Comparison of ENCODE assay signal across 1 cellular context in the genomic region with DNA sequence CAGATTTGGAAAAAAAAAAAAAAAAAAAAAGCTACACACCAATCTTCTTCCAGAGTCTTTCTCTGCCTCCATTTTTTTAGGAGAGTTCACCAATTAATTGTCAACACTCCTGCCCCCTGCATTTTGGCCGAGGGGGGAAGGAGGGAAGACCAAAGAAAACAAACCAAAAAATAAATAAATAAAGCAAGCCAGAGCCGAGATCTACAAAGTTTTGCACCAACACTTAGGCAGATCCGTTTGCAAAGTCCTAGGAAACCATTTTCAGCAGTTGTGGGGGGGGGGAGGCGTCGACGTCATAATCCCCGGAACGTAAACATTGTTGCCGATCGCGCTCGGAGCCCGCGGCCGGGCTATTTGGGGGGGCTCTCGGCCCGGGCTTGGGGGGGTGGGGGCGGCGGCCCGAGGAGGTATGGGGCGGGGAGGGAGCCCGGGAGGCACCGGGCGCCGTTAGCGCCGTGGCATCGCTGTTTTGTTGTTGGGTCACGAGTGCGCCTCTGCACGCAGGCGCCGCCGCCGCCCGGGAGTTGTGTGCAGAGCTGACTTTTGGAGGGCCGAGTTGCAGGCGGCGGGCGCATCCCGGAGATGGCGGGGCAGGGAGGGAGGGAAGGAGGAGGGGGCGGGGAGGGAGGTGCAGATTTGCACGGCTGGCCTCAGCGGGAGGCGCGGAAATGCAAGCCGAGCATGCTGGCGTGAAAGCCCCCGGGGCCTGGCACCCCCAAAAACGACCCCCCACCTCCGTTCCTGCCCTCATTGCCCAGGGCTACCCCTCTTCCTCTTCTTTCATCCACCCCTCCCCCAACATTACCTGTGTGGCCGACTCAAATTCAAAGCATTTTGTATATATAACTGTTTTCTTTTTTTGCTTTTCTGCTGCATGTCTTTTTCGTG.
TF ChIP-seq lines count a peak whose summit lies in the region.

No MANE protein-coding gene starts in this region.

TF ChIP-seq in K562, 482 proteins besides CTCF, POLR2A, EP300 and RAD21 (continued from another document and continues in another):
- 0 out of 4 replicates have a peak, but pooled peaks of 1 of the 2 experiments have one; percentile 15 for TF ChIP-seq MNT (conservative IDR thresholded peaks at IDR 0.05)
- TF ChIP-seq, protein P1, sequence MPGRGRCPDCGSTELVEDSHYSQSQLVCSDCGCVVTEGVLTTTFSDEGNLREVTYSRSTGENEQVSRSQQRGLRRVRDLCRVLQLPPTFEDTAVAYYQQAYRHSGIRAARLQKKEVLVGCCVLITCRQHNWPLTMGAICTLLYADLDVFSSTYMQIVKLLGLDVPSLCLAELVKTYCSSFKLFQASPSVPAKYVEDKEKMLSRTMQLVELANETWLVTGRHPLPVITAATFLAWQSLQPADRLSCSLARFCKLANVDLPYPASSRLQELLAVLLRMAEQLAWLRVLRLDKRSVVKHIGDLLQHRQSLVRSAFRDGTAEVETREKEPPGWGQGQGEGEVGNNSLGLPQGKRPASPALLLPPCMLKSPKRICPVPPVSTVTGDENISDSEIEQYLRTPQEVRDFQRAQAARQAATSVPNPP (IDR thresholded peaks at IDR 0.05; ENCODE audit: borderline replicate concordance, insufficient read depth, insufficient read length): no peak
- TF ChIP-seq SAP30 (IDR thresholded peaks at IDR 0.05; ENCODE audit: borderline replicate concordance, insufficient read depth, low read depth, low read length, poor library complexity, severe bottlenecking): no peak
- no peak for TF ChIP-seq CREB3L1 (IDR thresholded peaks at IDR 0.05; ENCODE audit: borderline replicate concordance, low read depth)
- TF ChIP-seq ZNF24 (IDR thresholded peaks at IDR 0.05): no peak
- TF ChIP-seq ZNF740 (CRISPR knock-in tag; IDR thresholded peaks at IDR 0.05): peak; percentile 93
- peak in 1 of 2 experiments; percentile 97; a peak in 2 of 4 replicates for TF ChIP-seq ZNF740 (tag; IDR thresholded peaks at IDR 0.05)
- TF ChIP-seq KLF6 (CRISPR knock-in tag; IDR thresholded peaks at IDR 0.05; ENCODE audit: borderline replicate concordance): no peak
- peak; percentile 11 for TF ChIP-seq POLR2B (IDR thresholded peaks at IDR 0.05; ENCODE audit: low read depth, partially characterized antibody)
- TF ChIP-seq ATF7 (IDR thresholded peaks at IDR 0.05): peak; percentile 56
- TF ChIP-seq, protein P2, sequence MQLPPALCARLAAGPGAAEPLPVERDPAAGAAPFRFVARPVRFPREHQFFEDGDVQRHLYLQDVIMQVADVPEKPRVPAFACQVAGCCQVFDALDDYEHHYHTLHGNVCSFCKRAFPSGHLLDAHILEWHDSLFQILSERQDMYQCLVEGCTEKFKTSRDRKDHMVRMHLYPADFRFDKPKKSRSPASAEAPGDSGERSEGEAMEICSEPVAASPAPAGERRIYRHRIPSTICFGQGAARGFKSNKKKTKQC (CRISPR knock-in tag; IDR thresholded peaks at IDR 0.05): no peak
- no peak for TF ChIP-seq KLF1 (tag; IDR thresholded peaks at IDR 0.05)
- TF ChIP-seq ZNF134 (CRISPR knock-in tag; conservative IDR thresholded peaks at IDR 0.05): no peak
- TF ChIP-seq POLR2G (IDR thresholded peaks at IDR 0.05; ENCODE audit: low read depth, low read length): peak; percentile 81
- TF ChIP-seq, protein P3, sequence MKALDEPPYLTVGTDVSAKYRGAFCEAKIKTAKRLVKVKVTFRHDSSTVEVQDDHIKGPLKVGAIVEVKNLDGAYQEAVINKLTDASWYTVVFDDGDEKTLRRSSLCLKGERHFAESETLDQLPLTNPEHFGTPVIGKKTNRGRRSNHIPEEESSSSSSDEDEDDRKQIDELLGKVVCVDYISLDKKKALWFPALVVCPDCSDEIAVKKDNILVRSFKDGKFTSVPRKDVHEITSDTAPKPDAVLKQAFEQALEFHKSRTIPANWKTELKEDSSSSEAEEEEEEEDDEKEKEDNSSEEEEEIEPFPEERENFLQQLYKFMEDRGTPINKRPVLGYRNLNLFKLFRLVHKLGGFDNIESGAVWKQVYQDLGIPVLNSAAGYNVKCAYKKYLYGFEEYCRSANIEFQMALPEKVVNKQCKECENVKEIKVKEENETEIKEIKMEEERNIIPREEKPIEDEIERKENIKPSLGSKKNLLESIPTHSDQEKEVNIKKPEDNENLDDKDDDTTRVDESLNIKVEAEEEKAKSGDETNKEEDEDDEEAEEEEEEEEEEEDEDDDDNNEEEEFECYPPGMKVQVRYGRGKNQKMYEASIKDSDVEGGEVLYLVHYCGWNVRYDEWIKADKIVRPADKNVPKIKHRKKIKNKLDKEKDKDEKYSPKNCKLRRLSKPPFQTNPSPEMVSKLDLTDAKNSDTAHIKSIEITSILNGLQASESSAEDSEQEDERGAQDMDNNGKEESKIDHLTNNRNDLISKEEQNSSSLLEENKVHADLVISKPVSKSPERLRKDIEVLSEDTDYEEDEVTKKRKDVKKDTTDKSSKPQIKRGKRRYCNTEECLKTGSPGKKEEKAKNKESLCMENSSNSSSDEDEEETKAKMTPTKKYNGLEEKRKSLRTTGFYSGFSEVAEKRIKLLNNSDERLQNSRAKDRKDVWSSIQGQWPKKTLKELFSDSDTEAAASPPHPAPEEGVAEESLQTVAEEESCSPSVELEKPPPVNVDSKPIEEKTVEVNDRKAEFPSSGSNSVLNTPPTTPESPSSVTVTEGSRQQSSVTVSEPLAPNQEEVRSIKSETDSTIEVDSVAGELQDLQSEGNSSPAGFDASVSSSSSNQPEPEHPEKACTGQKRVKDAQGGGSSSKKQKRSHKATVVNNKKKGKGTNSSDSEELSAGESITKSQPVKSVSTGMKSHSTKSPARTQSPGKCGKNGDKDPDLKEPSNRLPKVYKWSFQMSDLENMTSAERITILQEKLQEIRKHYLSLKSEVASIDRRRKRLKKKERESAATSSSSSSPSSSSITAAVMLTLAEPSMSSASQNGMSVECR (CRISPR knock-in tag; IDR thresholded peaks at IDR 0.05): no peak
- TF ChIP-seq ZNF384 (IDR thresholded peaks at IDR 0.05; ENCODE audit: low read depth, low read length): peak; percentile 58
- peak; percentile 46 for TF ChIP-seq TAF9B (IDR thresholded peaks at IDR 0.05; ENCODE audit: partially characterized antibody)
- peak; percentile 45; the same call in 1 of the 2 replicates for TF ChIP-seq ZBTB7A (IDR thresholded peaks at IDR 0.05; ENCODE audit: borderline replicate concordance, control insufficient read depth, low read depth, low read length)
- no peak for TF ChIP-seq HINFP (tag; conservative IDR thresholded peaks at IDR 0.05; ENCODE audit: low read depth)
- no peak for TF ChIP-seq E4F1 (CRISPR knock-in tag; IDR thresholded peaks at IDR 0.05; ENCODE audit: borderline replicate concordance)
- 0 out of 2 replicates have a peak, but pooled peaks have one; percentile 7 for TF ChIP-seq TFE3 (CRISPR knock-in tag; IDR thresholded peaks at IDR 0.05)
- TF ChIP-seq NCOA6 (IDR thresholded peaks at IDR 0.05): no peak
- TF ChIP-seq SPI1 (IDR thresholded peaks at IDR 0.05; ENCODE audit: borderline replicate concordance, low read depth, low read length): 0 out of 2 replicates have a peak, but pooled peaks have one; percentile 13
- no peak for TF ChIP-seq ZNF277 (CRISPR knock-in tag; IDR thresholded peaks at IDR 0.05; ENCODE audit: borderline replicate concordance)
- TF ChIP-seq SMARCE1 (IDR thresholded peaks at IDR 0.05): no peak
- TF ChIP-seq RFX7 (CRISPR knock-in tag; IDR thresholded peaks at IDR 0.05): no peak
- TF ChIP-seq, protein P4, sequence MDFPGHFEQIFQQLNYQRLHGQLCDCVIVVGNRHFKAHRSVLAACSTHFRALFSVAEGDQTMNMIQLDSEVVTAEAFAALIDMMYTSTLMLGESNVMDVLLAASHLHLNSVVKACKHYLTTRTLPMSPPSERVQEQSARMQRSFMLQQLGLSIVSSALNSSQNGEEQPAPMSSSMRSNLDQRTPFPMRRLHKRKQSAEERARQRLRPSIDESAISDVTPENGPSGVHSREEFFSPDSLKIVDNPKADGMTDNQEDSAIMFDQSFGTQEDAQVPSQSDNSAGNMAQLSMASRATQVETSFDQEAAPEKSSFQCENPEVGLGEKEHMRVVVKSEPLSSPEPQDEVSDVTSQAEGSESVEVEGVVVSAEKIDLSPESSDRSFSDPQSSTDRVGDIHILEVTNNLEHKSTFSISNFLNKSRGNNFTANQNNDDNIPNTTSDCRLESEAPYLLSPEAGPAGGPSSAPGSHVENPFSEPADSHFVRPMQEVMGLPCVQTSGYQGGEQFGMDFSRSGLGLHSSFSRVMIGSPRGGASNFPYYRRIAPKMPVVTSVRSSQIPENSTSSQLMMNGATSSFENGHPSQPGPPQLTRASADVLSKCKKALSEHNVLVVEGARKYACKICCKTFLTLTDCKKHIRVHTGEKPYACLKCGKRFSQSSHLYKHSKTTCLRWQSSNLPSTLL (IDR thresholded peaks at IDR 0.05): no peak
